ENCODE assay signal across 20 cellular contexts in genomic region chr16:61595605-61596004, GRCh38.
DNase-seq lines count a peak whose midpoint lies in the region; ATAC-seq, FAIRE-seq and TF ChIP-seq lines count a peak whose summit lies in the region.
"Had no signal": no experiment of that assay in that cellular context is flagged by ENCODE, and none has a peak within 500 bp of the region (broad histone marks: within the 10 kb centered on the region; RNA-seq: fewer than 3 reads in every experiment).

No MANE protein-coding gene starts in this region.

- TF ChIP-seq RAD21 in HepG2 (CRISPR knock-in tag; IDR thresholded peaks at IDR 0.05), result no peak

- H3K9me3 ChIP-seq in HepG2 (ENCODE audit: low read length), result peaks cover 83% of the 10 kb centered on the region
- H3K9me3 ChIP-seq in small intestine (ENCODE audit: control insufficient read depth, low read depth), result no peaks in the 10 kb centered on the region

- TF ChIP-seq EP300 in HepG2 (IDR thresholded peaks at IDR 0.05; ENCODE audit: low read depth in 2 of 2, low read length in 2 of 2) (no peak), HepG2 (CRISPR knock-in tag; IDR thresholded peaks at IDR 0.05; ENCODE audit: borderline replicate concordance) (no peak)

- in situ Hi-C loops in HepG2 (cut with HindIII; ENCODE audit: extremely low pct_ligation_motif_present, low pct_unique_long_range_greater_than_20kb), result no loop called here

- peak; percentile 65 for ATAC-seq in HepG2
- ATAC-seq: GM12878, GM23338, HCT116, K562 had no signal

- H3K4me2 ChIP-seq in HepG2 (ENCODE audit: low read depth, low read length), result no peak overlapping the region
- H3K4me2 ChIP-seq: GM23338 had no signal

- no peak for TF ChIP-seq POLR2A in HepG2 (IDR thresholded peaks at IDR 0.05; ENCODE audit: insufficient read depth in 1 of 2, low read depth in 2 of 2, low read length in 2 of 2)

- H3K27ac ChIP-seq in HepG2 (ENCODE audit: extremely low read length, insufficient read depth, low read length) (no peak overlapping the region), small intestine (ENCODE audit: low read depth in 1 of 2, low read length in 1 of 2) (no peak overlapping the region)
- H3K27ac ChIP-seq: C4-2B had no signal

- H3K9ac ChIP-seq in HepG2 (ENCODE audit: insufficient read depth, low read depth, low read length), result no peak overlapping the region

- POLR2A ChIA-PET in HepG2 (lab: Yijun Ruan, JAX), result no interaction called here

- DNase-seq in DMS53 (lab: John Stamatoyannopoulos, UW), result peak; percentile 51
- DNase-seq in NCI-H69 (lab: John Stamatoyannopoulos, UW), result peak; percentile 1
- peak; percentile 69 for DNase-seq in HepG2 (ENCODE audit: low spot score)
- DNase-seq in small intestine, result peak; percentile 1
- no peak for DNase-seq in activated CD8-positive, alpha-beta memory T cell treated with anti-CD3 and anti-CD28 coated beads, Interleukin-2, amount 50 U/mL, for 4 hours
- no peak for DNase-seq in D721Med (ENCODE audit: insufficient read length, low spot score)
- DNase-seq in dedifferentiated amniotic fluid mesenchymal stem cell (ENCODE audit: extremely low spot score), result no peak
- DNase-seq: CD4-positive, alpha-beta T cell; DMS153; DND-41; EL; HFFc6; IMR-90 had no signal

- H3K4me3 ChIP-seq in HepG2 (replicated peaks in 1 of 3; ENCODE audit: insufficient read depth in 1 of 3, low read depth in 2 of 3, low read length in 3 of 3) (no peak overlapping the region), small intestine (ENCODE audit: low read depth in 1 of 2, low read length in 2 of 2) (no peak overlapping the region)
- H3K4me3 ChIP-seq: GM12878, GM23338, K562 had no signal

- H3K79me2 ChIP-seq in HepG2 (ENCODE audit: insufficient read depth, low read length), result no peaks in the 10 kb centered on the region

- no TSS peak for BruUV-seq in HepG2 (replicated peaks; lab: Mats Ljungman, UMichigan)

- no peak overlapping the region for H2AFZ ChIP-seq in HepG2 (ENCODE audit: low read length)
- H2AFZ ChIP-seq: GM23338 had no signal

- 7% methylated on average over 3 of the region's 3 CpGs for WGBS in HepG2 (ENCODE audit: low lambda C conversion rate)
- WGBS in small intestine, 3 donors, result 12 to 41% (median 36%) methylated on average over 3 of the region's 3 CpGs

- H3K4me1 ChIP-seq in HepG2 (ENCODE audit: insufficient read depth, low read length), result peaks cover 9% of the 10 kb centered on the region; the same call in 1 of the 2 replicates
- H3K4me1 ChIP-seq in small intestine (ENCODE audit: control insufficient read depth in 2 of 2, insufficient read depth in 1 of 2, low read depth in 1 of 2, low read length in 1 of 2), result no peaks in the 10 kb centered on the region

- H4K20me1 ChIP-seq in HepG2 (ENCODE audit: insufficient read depth, low read length), result no peaks in the 10 kb centered on the region

- no peaks in the 10 kb centered on the region for H3K27me3 ChIP-seq in HepG2 (ENCODE audit: control insufficient read depth in 1 of 2, insufficient read depth in 2 of 2, low read length in 2 of 2)
- H3K27me3 ChIP-seq in small intestine (ENCODE audit: control insufficient read depth in 2 of 2, insufficient read depth in 2 of 2, low read length in 2 of 2), result no peaks in the 10 kb centered on the region

- intact Hi-C loops in HepG2 (cut with micrococcal nuclease; ENCODE audit: unreplicated experiment), result no loop called here

- no peak for TF ChIP-seq CTCF in HepG2 (CRISPR knock-in tag; IDR thresholded peaks at IDR 0.05)
- no peak for TF ChIP-seq CTCF in D721Med (IDR thresholded peaks at IDR 0.05; ENCODE audit: insufficient read depth, missing control alignments)

- FAIRE-seq in HepG2 (lab: Jason Lieb, UNC), result no peak
- FAIRE-seq in small intestine (lab: Jason Lieb, UNC), result no peak
- FAIRE-seq in D721Med (lab: Jason Lieb, UNC), result no peak
- FAIRE-seq: GM12878, GM19239, H54, K562 had no signal

- H3K36me3 ChIP-seq in HepG2 (replicated peaks in 1 of 2; ENCODE audit: control insufficient read depth in 1 of 2, insufficient read depth in 2 of 2, low read length in 2 of 2) (no peaks in the 10 kb centered on the region), small intestine (ENCODE audit: control insufficient read depth in 2 of 2, insufficient read depth in 2 of 2, low read length in 2 of 2) (no peaks in the 10 kb centered on the region)

- CTCF ChIA-PET in HepG2 (lab: Yijun Ruan, JAX; ENCODE audit: low intra/inter-chr PET ratio, low total read pairs), result no interaction called here

TF ChIP-seq in HepG2, 621 proteins besides CTCF, POLR2A, EP300 and RAD21 (continues in another document):
- TF ChIP-seq HDAC2 (CRISPR knock-in tag; IDR thresholded peaks at IDR 0.05) (no peak), MIXL1 (CRISPR knock-in tag; IDR thresholded peaks at IDR 0.05) (0 out of 2 replicates have a peak, but pooled peaks have one; percentile 42), PAXIP1 (CRISPR knock-in tag; conservative IDR thresholded peaks at IDR 0.05) (peak; percentile 34; the same call in 1 of the 2 replicates), ZNF670 (CRISPR knock-in tag; IDR thresholded peaks at IDR 0.05; ENCODE audit: borderline replicate concordance) (no peak), ZNF501 (CRISPR knock-in tag; IDR thresholded peaks at IDR 0.05) (no peak), TOE1 (CRISPR knock-in tag; IDR thresholded peaks at IDR 0.05) (no peak), RXRB (CRISPR knock-in tag; IDR thresholded peaks at IDR 0.05; ENCODE audit: borderline replicate concordance) (no peak)

Comparison
In these comparisons a context has a peak if more than half of its experiments do, and no peak if none do; other contexts are left out.
1. DNase-seq: peak in DMS53 (single experiment), NCI-H69 (single experiment), HepG2 (single experiment) and small intestine (single experiment); none in activated CD8-positive, alpha-beta memory T cell treated with anti-CD3 and anti-CD28 coated beads, Interleukin-2, amount 50 U/mL, for 4 hours (single experiment), D721Med (single experiment) and dedifferentiated amniotic fluid mesenchymal stem cell (single experiment).